ENCODE assay signal across 14 cellular contexts in genomic region chr10:97571622-97572021, GRCh38. TPM values are rescaled to one million over a fixed set of nuclear protein-coding genes. Genes with fewer than 3 reads are reported as not detected.
DNase-seq lines count a peak whose midpoint lies in the region; ATAC-seq, FAIRE-seq and TF ChIP-seq lines count a peak whose summit lies in the region.
"Had no signal": no experiment of that assay in that cellular context is flagged by ENCODE, and none has a peak within 500 bp of the region (broad histone marks: within the 10 kb centered on the region; RNA-seq: fewer than 3 reads in every experiment).

No MANE protein-coding gene starts in this region.

- H3K27ac ChIP-seq in right atrium auricular region = peak overlapping the region; percentile 57 to 95
- H3K27ac ChIP-seq in H1 (ENCODE audit: low read depth, low read length) = no peak overlapping the region
- H3K27ac ChIP-seq in Karpas-422 (ENCODE audit: low read length) = no peak overlapping the region
- H3K27ac ChIP-seq: colonic mucosa, ovary had no signal

- H3K27me3 Mint-ChIP-seq in nephron progenitor cell (ENCODE audit: low read depth, poor library complexity) = no peaks in the 10 kb centered on the region
- H3K27me3 Mint-ChIP-seq in activated T-cell treated with anti-CD3 and anti-CD28 coated beads, Interleukin-2, amount 50 U/mL, for 4 hours (ENCODE audit: low read depth) = no peaks in the 10 kb centered on the region

- H3K27me3 ChIP-seq in right atrium auricular region (no peaks in the 10 kb centered on the region), H1 (replicated peaks in 1 of 4; ENCODE audit: control insufficient read depth in 3 of 4, extremely low read depth in 1 of 4, insufficient read depth in 3 of 4, low read length in 3 of 4) (no peaks in the 10 kb centered on the region), Karpas-422 (ENCODE audit: low read length) (no peaks in the 10 kb centered on the region)
- H3K27me3 ChIP-seq: colonic mucosa, ovary had no signal

- no peak for TF ChIP-seq RAD21 in H1 (IDR thresholded peaks at IDR 0.05 in 1 of 2, conservative IDR thresholded peaks at IDR 0.05 in 1 of 2; ENCODE audit: low read depth in 2 of 2, low read length in 2 of 2)

- POLR2A ChIA-PET in H1 (lab: Charles Lee; ENCODE audit: partially characterized antibody) = interaction anchor here (1.4 to 1.7 kb wide), 3 partner anchors 10 to 39 kb away, joined by 3 to 8 read pairs (median 7); no protein-coding TSS in a partner anchor

- H3K14ac ChIP-seq in H1 (ENCODE audit: insufficient read length) = no peak overlapping the region

- H3K9me3 ChIP-seq in right atrium auricular region (no peaks in the 10 kb centered on the region), H1 (ENCODE audit: insufficient read depth in 2 of 2, low read depth in 1 of 2, low read length in 1 of 2) (no peaks in the 10 kb centered on the region), Karpas-422 (ENCODE audit: low read length) (no peaks in the 10 kb centered on the region)
- H3K9me3 ChIP-seq: colonic mucosa, HAP-1, ovary had no signal

- DNase-seq in right atrium auricular region (ENCODE audit: low spot score) = no peak
- DNase-seq in Right ventricle myocardium inferior (ENCODE audit: missing footprints) = no peak
- DNase-seq in H1 (ENCODE audit: low read depth in 1 of 2, low spot score in 2 of 2) = no peak
- DNase-seq in nephron progenitor cell = no peak
- DNase-seq in stimulated activated CD4-positive, alpha-beta T cell treated with anti-CD3 and anti-CD28 coated beads, Interleukin-4, amount 100 ng/mL, for 24 hours = no peak
- no peak for DNase-seq in activated T-cell treated with anti-CD3 and anti-CD28 coated beads, Interleukin-2, amount 50 U/mL, for 4 hours
- no peak for DNase-seq in AG20443 (ENCODE audit: low spot score)
- DNase-seq in Karpas-422 = no peak

- TF ChIP-seq EP300 in H1 (IDR thresholded peaks at IDR 0.05; ENCODE audit: borderline replicate concordance in 1 of 2, low read depth in 2 of 2, low read length in 2 of 2) = no peak

- no peaks in the 10 kb centered on the region for H3K36me3 Mint-ChIP-seq in nephron progenitor cell (ENCODE audit: low read depth)
- no peaks in the 10 kb centered on the region for H3K36me3 Mint-ChIP-seq in activated T-cell treated with anti-CD3 and anti-CD28 coated beads, Interleukin-2, amount 50 U/mL, for 4 hours (ENCODE audit: insufficient read depth)

- H3K36me3 ChIP-seq in right atrium auricular region (peaks cover 33% of the 10 kb centered on the region), H1 (ENCODE audit: control insufficient read depth in 2 of 4, insufficient read depth in 4 of 4, low read length in 3 of 4) (peaks cover 0 to 14% (median 2%) of the 10 kb centered on the region in 4 experiments; a peak in 4 of 8 replicates), Karpas-422 (ENCODE audit: insufficient read depth, low read length) (no peaks in the 10 kb centered on the region)
- H3K36me3 ChIP-seq: colonic mucosa, HAP-1, ovary had no signal

- 0 out of 2 replicates have a peak overlapping the region, but pooled peaks have one; percentile 16 for H2BK15ac ChIP-seq in H1 (ENCODE audit: low read length)

- intact Hi-C loops in Right ventricle myocardium inferior (cut with DNase I) = loop anchor here (1.0 kb wide), 1 partner anchor 41 kb away; no protein-coding TSS in a partner anchor

- no peak for TF ChIP-seq POLR2A in H1 (IDR thresholded peaks at IDR 0.05; ENCODE audit: control extremely low read depth in 1 of 2, low read depth in 2 of 2, low read length in 2 of 2)

- H3K4me1 ChIP-seq in right atrium auricular region (peaks cover 0 to 33% of the 10 kb centered on the region in 2 donors), H1 (replicated peaks in 1 of 4; ENCODE audit: control insufficient read depth in 3 of 4, insufficient read depth in 4 of 4, low read length in 3 of 4) (peaks cover 2 to 6% (median 4%) of the 10 kb centered on the region in 4 experiments; a peak in 3 of 7 replicates), Karpas-422 (ENCODE audit: low read length) (no peaks in the 10 kb centered on the region)
- H3K4me1 ChIP-seq: colonic mucosa, HAP-1 had no signal

- H3K4me1 Mint-ChIP-seq in nephron progenitor cell = peaks cover 24% of the 10 kb centered on the region
- no peaks in the 10 kb centered on the region for H3K4me1 Mint-ChIP-seq in activated T-cell treated with anti-CD3 and anti-CD28 coated beads, Interleukin-2, amount 50 U/mL, for 4 hours (ENCODE audit: low read depth)

- CTCF ChIA-PET in H1 (lab: Charles Lee; ENCODE audit: partially characterized antibody) = interaction anchor here (0.5 to 12.9 kb wide), 30 partner anchors 12 to 266 kb away, joined by 3 to 169 read pairs (median 6); partner anchors contain the start of genes C10orf62, HOGA1 and PI4K2A

- H2AK5ac ChIP-seq in H1 (ENCODE audit: low read depth, low read length) = 0 out of 2 replicates have a peak overlapping the region, but pooled peaks have one; percentile 6

- H2BK120ac ChIP-seq in H1 (replicated peaks; ENCODE audit: low read depth, low read length) = no peak overlapping the region

- no peak overlapping the region for H3K18ac ChIP-seq in H1 (ENCODE audit: extremely low read depth, low read length)

- no peak overlapping the region for H2AFZ ChIP-seq in H1 (ENCODE audit: low read length)
- H2AFZ ChIP-seq in Karpas-422 (ENCODE audit: low read length) = no peak overlapping the region

- no peak overlapping the region for H4K5ac ChIP-seq in H1 (ENCODE audit: insufficient read length, low read depth, low read length)

- no peaks in the 10 kb centered on the region for H3K79me1 ChIP-seq in H1 (ENCODE audit: low read depth, low read length)

- H3K4me3 ChIP-seq in right atrium auricular region = no peak overlapping the region
- H3K4me3 ChIP-seq in H1 (ENCODE audit: extremely low read depth in 1 of 4, insufficient read depth in 2 of 4, low read depth in 3 of 4, low read length in 4 of 4) = no peak overlapping the region
- no peak overlapping the region for H3K4me3 ChIP-seq in Karpas-422 (ENCODE audit: low read length)
- H3K4me3 ChIP-seq: colonic mucosa, HAP-1, K562, ovary had no signal

- ATAC-seq in Right ventricle myocardium inferior = no peak
- no peak for ATAC-seq in activated T-cell treated with anti-CD3 and anti-CD28 coated beads, Interleukin-2, amount 50 U/mL, for 4 hours

- 0 out of 2 replicates have a peak overlapping the region, but pooled peaks have one; percentile 44 for H2BK5ac ChIP-seq in H1 (ENCODE audit: low read depth, low read length)

- H4K91ac ChIP-seq in H1 (replicated peaks; ENCODE audit: insufficient read length, low read length) = no peak overlapping the region

- no peak overlapping the region for H2BK20ac ChIP-seq in H1 (ENCODE audit: low read length)

- FAIRE-seq in H1 (lab: Jason Lieb, UNC) = no peak

- no peaks in the 10 kb centered on the region for H3K9me2 ChIP-seq in Karpas-422 (replicated peaks; ENCODE audit: insufficient read depth, low read length)

- TF ChIP-seq CTCF in right atrium auricular region (IDR thresholded peaks at IDR 0.05) = no peak
- TF ChIP-seq CTCF in H1 (IDR thresholded peaks at IDR 0.05; ENCODE audit: control extremely low read depth in 1 of 3, insufficient read depth in 1 of 3, low read depth in 1 of 3, low read length in 3 of 3) = no peak
- TF ChIP-seq CTCF in nephron progenitor cell (IDR thresholded peaks at IDR 0.05) = no peak

- 79% methylated on average over 3 of the region's 3 CpGs; no CpG with 5 or more reads in 1 of the 2 experiments for WGBS in H1 (ENCODE audit: extremely low coverage in 1 of 2, insufficient coverage in 1 of 2, insufficient read length in 1 of 2, insufficient replicate concordance in 2 of 2, low coverage in 1 of 2, low lambda C conversion rate in 2 of 2, missing lambda C conversion rate in 1 of 2), 2 experiments

- no peak overlapping the region for H3K56ac ChIP-seq in H1 (replicated peaks; ENCODE audit: insufficient read length, low read depth, low read length)

- H2BK12ac ChIP-seq in H1 (ENCODE audit: low read depth, low read length) = no peak overlapping the region

- no peak overlapping the region for H4K8ac ChIP-seq in H1 (ENCODE audit: extremely low read depth, insufficient read depth, low read length)

- peak overlapping the region; percentile 81 for H3K27ac Mint-ChIP-seq in nephron progenitor cell

- H3K79me2 ChIP-seq in H1 (ENCODE audit: control insufficient read depth in 1 of 2, insufficient read depth in 2 of 2, low read length in 2 of 2) (no peaks in the 10 kb centered on the region), Karpas-422 (ENCODE audit: low read length) (no peaks in the 10 kb centered on the region)

- H3K9ac ChIP-seq in H1 (replicated peaks in 1 of 4; ENCODE audit: extremely low read depth in 1 of 4, low read depth in 3 of 4, low read length in 3 of 4) (no peak overlapping the region), Karpas-422 (ENCODE audit: low read length) (no peak overlapping the region)

- H3K23ac ChIP-seq in H1 (ENCODE audit: insufficient read length) = no peak overlapping the region

- peaks cover 0 to 2% of the 10 kb centered on the region in 2 experiments for H4K20me1 ChIP-seq in H1 (replicated peaks in 1 of 2; ENCODE audit: control insufficient read depth in 1 of 2, insufficient read depth in 2 of 2, low read length in 2 of 2)
- no peaks in the 10 kb centered on the region for H4K20me1 ChIP-seq in Karpas-422 (ENCODE audit: insufficient read depth, low read depth, low read length)

- H3K4me2 ChIP-seq in H1 (ENCODE audit: insufficient read depth in 1 of 2, low read depth in 2 of 2, low read length in 2 of 2) = no peak overlapping the region
- H3K4me2 ChIP-seq in Karpas-422 (ENCODE audit: low read depth, low read length, poor library complexity, severe bottlenecking) = no peak overlapping the region

- H3K4ac ChIP-seq in H1 (replicated peaks; ENCODE audit: insufficient read length, low read depth, low read length) = no peak overlapping the region

- H3K9me3 Mint-ChIP-seq in nephron progenitor cell = no peaks in the 10 kb centered on the region
- H3K9me3 Mint-ChIP-seq in activated T-cell treated with anti-CD3 and anti-CD28 coated beads, Interleukin-2, amount 50 U/mL, for 4 hours = no peaks in the 10 kb centered on the region

- no peaks in the 10 kb centered on the region for H3K23me2 ChIP-seq in H1 (ENCODE audit: low read depth, low read length)

- no peak overlapping the region for H3K4me3 Mint-ChIP-seq in nephron progenitor cell
- no peak overlapping the region for H3K4me3 Mint-ChIP-seq in activated T-cell treated with anti-CD3 and anti-CD28 coated beads, Interleukin-2, amount 50 U/mL, for 4 hours

RNA-seq across cellular contexts. Expression of gene ANKRD2, which starts 1.0 kb away (rescaled TPM):
- total RNA-seq in right atrium auricular region (100 to 1,000 TPM in 1 of 2 donors, 10 to 100 TPM in 1; 25.7 to 204 TPM), Right ventricle myocardium inferior (418 TPM)
- not detected in 2 replicates for total RNA-seq in H1 (2021; fragmentation: NEBNext Ultra II Directional; extraction: Animal tissue kit (Norgen Biotek cat#: 25700))
- polyA plus RNA-seq in H1 (2011; rRNA removed) = not detected in 2 replicates
- polyA plus RNA-seq in H1 (2011; cell fraction: cytosol; rRNA removed) = not detected
- polyA plus RNA-seq in H1 (2011; cell fraction: nucleus; rRNA removed) = not detected
- polyA plus RNA-seq in H1 (2012, experiment 1 of 2) = not detected in 4 replicates
- not detected for polyA plus RNA-seq in H1 (2012, experiment 2 of 2)
- polyA plus RNA-seq in H1 (2013, experiment 1 of 2) = not detected
- polyA plus RNA-seq in H1 (2013, experiment 2 of 2) = not detected
- polyA minus RNA-seq in H1 (2011; rRNA and poly(A)+ RNA removed) = not detected in 2 replicates
- not detected for polyA minus RNA-seq in H1 (2011; cell fraction: cytosol; rRNA and poly(A)+ RNA removed)
- polyA minus RNA-seq in H1 (2011; cell fraction: nucleus; rRNA and poly(A)+ RNA removed) = not detected
- not detected for total RNA-seq in activated T-cell treated with anti-CD3 and anti-CD28 coated beads, Interleukin-2, amount 50 U/mL, for 4 hours
- total RNA-seq in Karpas-422 (2014; rRNA removed; shearing (Covaris generic); ENCODE audit: low replicate concordance) = not detected in 2 replicates
- total RNA-seq: K562, subcutaneous adipose tissue had no signal
- polyA plus RNA-seq: K562 had no signal

RNA-seq across cellular contexts. Expression of gene HOGA1, which starts 12.6 kb away (rescaled TPM):
- total RNA-seq in right atrium auricular region (10 to 100 TPM; 17.6 to 25.6 TPM), Right ventricle myocardium inferior (15.6 TPM)
- total RNA-seq in H1 (2021; fragmentation: NEBNext Ultra II Directional; extraction: Animal tissue kit (Norgen Biotek cat#: 25700)) = 0.28 and 0.29 TPM in 2 replicates
- polyA plus RNA-seq in H1 (2011; rRNA removed) = 0.57 and 1.00 TPM in 2 replicates
- 0.53 TPM for polyA plus RNA-seq in H1 (2011; cell fraction: cytosol; rRNA removed)
- polyA plus RNA-seq in H1 (2011; cell fraction: nucleus; rRNA removed) = 0.47 TPM
- 0.19 to 0.74 TPM (median 0.51 TPM) in 4 replicates for polyA plus RNA-seq in H1 (2012, experiment 1 of 2)
- polyA plus RNA-seq in H1 (2012, experiment 2 of 2) = 0.42 TPM
- polyA plus RNA-seq in H1 (2013, experiment 1 of 2) = 0.26 TPM
- 0.17 TPM for polyA plus RNA-seq in H1 (2013, experiment 2 of 2)
- polyA minus RNA-seq in H1 (2011; rRNA and poly(A)+ RNA removed) = 0.50 and 0.63 TPM in 2 replicates
- not detected for polyA minus RNA-seq in H1 (2011; cell fraction: cytosol; rRNA and poly(A)+ RNA removed)
- 0.80 TPM for polyA minus RNA-seq in H1 (2011; cell fraction: nucleus; rRNA and poly(A)+ RNA removed)
- total RNA-seq in activated T-cell treated with anti-CD3 and anti-CD28 coated beads, Interleukin-2, amount 50 U/mL, for 4 hours = not detected
- 0.79 TPM in 1 of 2 replicates, not detected in the other for total RNA-seq in Karpas-422 (2014; rRNA removed; shearing (Covaris generic); ENCODE audit: low replicate concordance)
- total RNA-seq: K562; T-helper 2 cell treated with Interferon-gamma antibody and Interleukin-4, amounts not matched to agents 100 ng/mL and 5 ng/mL, for 36 hours had no signal
- polyA plus RNA-seq: K562 had no signal

RNA-seq across cellular contexts. Expression of gene C10orf62, which starts 17.9 kb away (rescaled TPM):
- total RNA-seq in right atrium auricular region (under 1 TPM; 0.35 to 0.67 TPM), Right ventricle myocardium inferior (0.97 TPM)
- total RNA-seq in H1 (2021; fragmentation: NEBNext Ultra II Directional; extraction: Animal tissue kit (Norgen Biotek cat#: 25700)) = not detected in 2 replicates
- 0.05 TPM in 1 of 2 replicates, not detected in the other for polyA plus RNA-seq in H1 (2011; rRNA removed)
- 0.08 TPM for polyA plus RNA-seq in H1 (2011; cell fraction: cytosol; rRNA removed)
- 0.09 TPM for polyA plus RNA-seq in H1 (2011; cell fraction: nucleus; rRNA removed)
- not detected in 4 replicates for polyA plus RNA-seq in H1 (2012, experiment 1 of 2)
- not detected for polyA plus RNA-seq in H1 (2012, experiment 2 of 2)
- not detected for polyA plus RNA-seq in H1 (2013, experiment 1 of 2)
- polyA plus RNA-seq in H1 (2013, experiment 2 of 2) = not detected
- polyA minus RNA-seq in H1 (2011; rRNA and poly(A)+ RNA removed) = 0.16 and 0.41 TPM in 2 replicates
- polyA minus RNA-seq in H1 (2011; cell fraction: cytosol; rRNA and poly(A)+ RNA removed) = not detected
- polyA minus RNA-seq in H1 (2011; cell fraction: nucleus; rRNA and poly(A)+ RNA removed) = not detected
- total RNA-seq in activated T-cell treated with anti-CD3 and anti-CD28 coated beads, Interleukin-2, amount 50 U/mL, for 4 hours = not detected
- total RNA-seq in Karpas-422 (2014; rRNA removed; shearing (Covaris generic); ENCODE audit: low replicate concordance) = not detected in 2 replicates
- total RNA-seq: colonic mucosa; K562; T-helper 2 cell treated with Interferon-gamma antibody and Interleukin-4, amounts not matched to agents 100 ng/mL and 5 ng/mL, for 36 hours had no signal
- polyA plus RNA-seq: K562, ovary had no signal

Comparison
In these comparisons a context has a peak if more than half of its experiments do, and no peak if none do; other contexts are left out.
1. H3K27ac ChIP-seq: peak in right atrium auricular region (2 of 2); none in H1 (single experiment) and Karpas-422 (single experiment).
2. RNA of gene ANKRD2, which starts 1.0 kb away (total RNA-seq): 418 TPM in Right ventricle myocardium inferior (single experiment) and 25.7 to 204 TPM in right atrium auricular region; not detected in H1, not detected in activated T-cell treated with anti-CD3 and anti-CD28 coated beads, Interleukin-2, amount 50 U/mL, for 4 hours and not detected in Karpas-422; every median in the first group is over 10 times any median in the second.